9 cellular contexts compared by ENCODE assay signal in genomic region chr10:130141878-130142277, GRCh38.
DNase-seq lines count a peak whose midpoint lies in the region; ATAC-seq lines count a peak whose summit lies in the region.
"Had no signal": no experiment of that assay in that cellular context is flagged by ENCODE, and none has a peak within 500 bp of the region (broad histone marks: within the 10 kb centered on the region; RNA-seq: fewer than 3 reads in every experiment).

No MANE protein-coding gene starts in this region.

- peaks cover 66% of the 10 kb centered on the region for H3K4me1 Mint-ChIP-seq in activated naive CD4-positive, alpha-beta T cell treated with anti-CD3 and anti-CD28 coated beads, Interleukin-2, amount 50 U/mL, for 24 hours
- H3K4me1 Mint-ChIP-seq in stimulated activated naive B cell treated with anti-CD40 and anti-IgM and Interleukin-4, amounts not matched to agents 10 μg/mL and 1 μg/mL and 100 μg/mL, for 72 hours, result peaks cover 36 to 64% of the 10 kb centered on the region in 2 donors

- no peak overlapping the region for H3K27ac Mint-ChIP-seq in activated naive CD4-positive, alpha-beta T cell treated with anti-CD3 and anti-CD28 coated beads, Interleukin-2, amount 50 U/mL, for 24 hours
- no peak overlapping the region for H3K27ac Mint-ChIP-seq in stimulated activated naive B cell treated with anti-CD40 and anti-IgM and Interleukin-4, amounts not matched to agents 10 μg/mL and 1 μg/mL and 100 μg/mL, for 72 hours

- H3K4me3 Mint-ChIP-seq in activated naive CD4-positive, alpha-beta T cell treated with anti-CD3 and anti-CD28 coated beads, Interleukin-2, amount 50 U/mL, for 24 hours, result peak overlapping the region; percentile 45
- H3K4me3 Mint-ChIP-seq in stimulated activated naive B cell treated with anti-CD40 and anti-IgM and Interleukin-4, amounts not matched to agents 10 μg/mL and 1 μg/mL and 100 μg/mL, for 72 hours, result no peak overlapping the region

- peak; percentile 83 for ATAC-seq in HG02610 (IDR thresholded peaks at IDR 0.05; ENCODE audit: unreplicated experiment)
- ATAC-seq in stimulated activated naive B cell treated with anti-CD40 and anti-IgM and Interleukin-4, amounts not matched to agents 10 μg/mL and 1 μg/mL and 100 μg/mL, for 72 hours (replicated peaks), result peak; percentile 48 to 54

- no peaks in the 10 kb centered on the region for H3K9me3 Mint-ChIP-seq in activated naive CD4-positive, alpha-beta T cell treated with anti-CD3 and anti-CD28 coated beads, Interleukin-2, amount 50 U/mL, for 24 hours
- no peaks in the 10 kb centered on the region for H3K9me3 Mint-ChIP-seq in stimulated activated naive B cell treated with anti-CD40 and anti-IgM and Interleukin-4, amounts not matched to agents 10 μg/mL and 1 μg/mL and 100 μg/mL, for 72 hours

- DNase-seq in activated naive CD4-positive, alpha-beta T cell treated with Interleukin-2 at 50 U/mL for 16 hours, result no peak
- DNase-seq in NAMALWA (ENCODE audit: low spot score) (peak; percentile 74), DMS79 (lab: John Stamatoyannopoulos, UW) (no peak), SHP77 treated with DMSO at 0.1 percent for 48 hours (lab: John Stamatoyannopoulos, UW) (no peak), NCI-H748 (lab: John Stamatoyannopoulos, UW; ENCODE audit: unreplicated experiment) (no peak)
- no peak for DNase-seq in stimulated activated naive B cell treated with anti-CD40 and anti-IgM and Interleukin-4, amounts not matched to agents 10 μg/mL and 1 μg/mL and 100 μg/mL, for 72 hours
- DNase-seq: activated CD4-positive, alpha-beta T cell treated with anti-CD3 and anti-CD28 coated beads, Interleukin-2, amount 50 U/mL, for 1 hour had no signal

- H3K36me3 Mint-ChIP-seq in activated naive CD4-positive, alpha-beta T cell treated with anti-CD3 and anti-CD28 coated beads, Interleukin-2, amount 50 U/mL, for 24 hours, result peaks cover 11% of the 10 kb centered on the region
- peaks cover 15 to 33% of the 10 kb centered on the region in 2 donors for H3K36me3 Mint-ChIP-seq in stimulated activated naive B cell treated with anti-CD40 and anti-IgM and Interleukin-4, amounts not matched to agents 10 μg/mL and 1 μg/mL and 100 μg/mL, for 72 hours

- H3K27me3 Mint-ChIP-seq in activated naive CD4-positive, alpha-beta T cell treated with anti-CD3 and anti-CD28 coated beads, Interleukin-2, amount 50 U/mL, for 24 hours, result no peaks in the 10 kb centered on the region
- H3K27me3 Mint-ChIP-seq in stimulated activated naive B cell treated with anti-CD40 and anti-IgM and Interleukin-4, amounts not matched to agents 10 μg/mL and 1 μg/mL and 100 μg/mL, for 72 hours, result no peaks in the 10 kb centered on the region
